ENCODE assay signal across 2 cellular contexts in the genomic region with DNA sequence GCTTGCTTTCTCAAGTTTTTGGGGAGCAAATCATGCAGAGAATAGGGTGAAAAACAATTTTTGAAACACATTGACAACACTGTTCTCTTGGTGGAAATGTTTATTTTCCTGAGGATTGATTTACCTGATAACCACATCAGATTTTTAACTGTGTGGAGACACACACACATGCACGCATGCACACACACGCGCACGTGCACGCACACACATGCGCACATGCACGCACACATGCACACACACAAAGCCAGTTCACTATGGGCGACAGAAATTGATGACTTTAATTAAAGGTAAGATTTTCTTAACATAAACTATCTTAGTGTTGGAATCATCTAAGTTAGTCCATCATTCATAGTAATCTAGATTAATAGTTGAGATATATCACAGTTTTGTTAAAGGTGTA.
TF ChIP-seq lines count a peak whose summit lies in the region.

No MANE protein-coding gene starts in this region.

TF ChIP-seq in HEK293, 187 proteins besides CTCF, POLR2A, EP300 and RAD21 (continued from another document):
- TF ChIP-seq, protein P1, sequence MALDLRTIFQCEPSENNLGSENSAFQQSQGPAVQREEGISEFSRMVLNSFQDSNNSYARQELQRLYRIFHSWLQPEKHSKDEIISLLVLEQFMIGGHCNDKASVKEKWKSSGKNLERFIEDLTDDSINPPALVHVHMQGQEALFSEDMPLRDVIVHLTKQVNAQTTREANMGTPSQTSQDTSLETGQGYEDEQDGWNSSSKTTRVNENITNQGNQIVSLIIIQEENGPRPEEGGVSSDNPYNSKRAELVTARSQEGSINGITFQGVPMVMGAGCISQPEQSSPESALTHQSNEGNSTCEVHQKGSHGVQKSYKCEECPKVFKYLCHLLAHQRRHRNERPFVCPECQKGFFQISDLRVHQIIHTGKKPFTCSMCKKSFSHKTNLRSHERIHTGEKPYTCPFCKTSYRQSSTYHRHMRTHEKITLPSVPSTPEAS (tag by site-specific recombination; IDR thresholded peaks at IDR 0.05): peak; percentile 74; the same call in 1 of the 2 replicates

TF ChIP-seq in GM12878, 131 proteins besides CTCF, POLR2A, EP300 and RAD21 (continued from another document):
- TF ChIP-seq, protein P2, sequence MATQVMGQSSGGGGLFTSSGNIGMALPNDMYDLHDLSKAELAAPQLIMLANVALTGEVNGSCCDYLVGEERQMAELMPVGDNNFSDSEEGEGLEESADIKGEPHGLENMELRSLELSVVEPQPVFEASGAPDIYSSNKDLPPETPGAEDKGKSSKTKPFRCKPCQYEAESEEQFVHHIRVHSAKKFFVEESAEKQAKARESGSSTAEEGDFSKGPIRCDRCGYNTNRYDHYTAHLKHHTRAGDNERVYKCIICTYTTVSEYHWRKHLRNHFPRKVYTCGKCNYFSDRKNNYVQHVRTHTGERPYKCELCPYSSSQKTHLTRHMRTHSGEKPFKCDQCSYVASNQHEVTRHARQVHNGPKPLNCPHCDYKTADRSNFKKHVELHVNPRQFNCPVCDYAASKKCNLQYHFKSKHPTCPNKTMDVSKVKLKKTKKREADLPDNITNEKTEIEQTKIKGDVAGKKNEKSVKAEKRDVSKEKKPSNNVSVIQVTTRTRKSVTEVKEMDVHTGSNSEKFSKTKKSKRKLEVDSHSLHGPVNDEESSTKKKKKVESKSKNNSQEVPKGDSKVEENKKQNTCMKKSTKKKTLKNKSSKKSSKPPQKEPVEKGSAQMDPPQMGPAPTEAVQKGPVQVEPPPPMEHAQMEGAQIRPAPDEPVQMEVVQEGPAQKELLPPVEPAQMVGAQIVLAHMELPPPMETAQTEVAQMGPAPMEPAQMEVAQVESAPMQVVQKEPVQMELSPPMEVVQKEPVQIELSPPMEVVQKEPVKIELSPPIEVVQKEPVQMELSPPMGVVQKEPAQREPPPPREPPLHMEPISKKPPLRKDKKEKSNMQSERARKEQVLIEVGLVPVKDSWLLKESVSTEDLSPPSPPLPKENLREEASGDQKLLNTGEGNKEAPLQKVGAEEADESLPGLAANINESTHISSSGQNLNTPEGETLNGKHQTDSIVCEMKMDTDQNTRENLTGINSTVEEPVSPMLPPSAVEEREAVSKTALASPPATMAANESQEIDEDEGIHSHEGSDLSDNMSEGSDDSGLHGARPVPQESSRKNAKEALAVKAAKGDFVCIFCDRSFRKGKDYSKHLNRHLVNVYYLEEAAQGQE (IDR thresholded peaks at IDR 0.05; ENCODE audit: low read depth, low read length): no peak
- TF ChIP-seq, protein P3, sequence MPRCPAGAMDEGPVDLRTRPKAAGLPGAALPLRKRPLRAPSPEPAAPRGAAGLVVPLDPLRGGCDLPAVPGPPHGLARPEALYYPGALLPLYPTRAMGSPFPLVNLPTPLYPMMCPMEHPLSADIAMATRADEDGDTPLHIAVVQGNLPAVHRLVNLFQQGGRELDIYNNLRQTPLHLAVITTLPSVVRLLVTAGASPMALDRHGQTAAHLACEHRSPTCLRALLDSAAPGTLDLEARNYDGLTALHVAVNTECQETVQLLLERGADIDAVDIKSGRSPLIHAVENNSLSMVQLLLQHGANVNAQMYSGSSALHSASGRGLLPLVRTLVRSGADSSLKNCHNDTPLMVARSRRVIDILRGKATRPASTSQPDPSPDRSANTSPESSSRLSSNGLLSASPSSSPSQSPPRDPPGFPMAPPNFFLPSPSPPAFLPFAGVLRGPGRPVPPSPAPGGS (IDR thresholded peaks at IDR 0.05; ENCODE audit: borderline replicate concordance, insufficient read depth, low read depth, low read length, poor library complexity, severe bottlenecking): peak; percentile 83
- TF ChIP-seq RBBP5 (conservative IDR thresholded peaks at IDR 0.05) (no peak), HDGF (IDR thresholded peaks at IDR 0.05) (no peak)
